ENCODE assay signal across 32 cellular contexts in genomic region chr19:29013988-29014387, GRCh38.
"Had no signal": no experiment of that assay in that cellular context is flagged by ENCODE, and none has a peak within 500 bp of the region (broad histone marks: within the 10 kb centered on the region; RNA-seq: fewer than 3 reads in every experiment).

No MANE protein-coding gene starts in this region.

- H3K27me3 ChIP-seq: body of pancreas, brain microvascular endothelial cell had no signal

- H3K9me3 ChIP-seq: adrenal gland, body of pancreas, breast epithelium had no signal

- ATAC-seq: activated CD8-positive, alpha-beta T cell treated with anti-CD3 and anti-CD28 coated beads for 36 hours; activated naive CD4-positive, alpha-beta T cell treated with anti-CD3 and anti-CD28 coated beads, Interleukin-2, amount 50 U/mL, for 72 hours; activated T-cell treated with anti-CD3 and anti-CD28 coated beads, Interleukin-2, amount 50 U/mL, for 4 hours; activated T-cell treated with anti-CD3 and anti-CD28 coated beads, Interleukin-2, amount 50 U/mL, for 72 hours; activated T-helper 17 cell treated with anti-CD3 and anti-CD28 coated beads, Interleukin-2, amount 50 U/mL, for 72 hours; body of pancreas had no signal

- H3K4me3 ChIP-seq: adrenal gland, body of pancreas, breast epithelium had no signal

- DNase-seq: activated B cell treated with CpG ODN at 0.5 μM for 24 hours; activated CD4-positive, alpha-beta memory T cell treated with anti-CD3 and anti-CD28 coated beads for 36 hours; activated CD4-positive, alpha-beta T cell treated with anti-CD3 and anti-CD28 coated beads for 4 hours; activated CD4-positive, alpha-beta T cell treated with anti-CD3 and anti-CD28 coated beads, Interleukin-2, amount 10 ng/mL, durations not matched to agents 24 days and 14 days; activated CD4-positive, alpha-beta T cell treated with anti-CD3 and anti-CD28 coated beads, Interleukin-2, amount 50 U/mL, for 1 hour; activated CD4-positive, alpha-beta T cell treated with anti-CD3 and anti-CD28 coated beads, Interleukin-2, amount 50 U/mL, for 4 hours; activated CD4-positive, CD25-positive, alpha-beta regulatory T cell treated with anti-CD3 and anti-CD28 coated beads, Interleukin-2, amount 50 U/mL, for 72 hours; activated CD8-positive, alpha-beta memory T cell treated with anti-CD3 and anti-CD28 coated beads, Interleukin-2, amount 50 U/mL, for 4 hours; activated CD8-positive, alpha-beta T cell treated with anti-CD3 and anti-CD28 coated beads for 36 hours; activated effector memory CD4-positive, alpha-beta T cell treated with anti-CD3 and anti-CD28 coated beads, Interleukin-2, amount 50 U/mL, for 16 hours; activated gamma-delta T cell treated with Interleukin-2 at 50 U/mL for 16 hours; activated naive CD4-positive, alpha-beta T cell; activated naive CD4-positive, alpha-beta T cell treated with anti-CD3 and anti-CD28 coated beads for 36 hours; activated naive CD4-positive, alpha-beta T cell treated with anti-CD3 and anti-CD28 coated beads, Interleukin-2, amount 50 U/mL, for 16 hours; activated naive CD8-positive, alpha-beta T cell treated with anti-CD3 and anti-CD28 coated beads for 36 hours; activated T-cell treated with anti-CD3 and anti-CD28 coated beads for 4 hours; activated T-cell treated with anti-CD3 and anti-CD28 coated beads, Interleukin-2, amount 50 U/mL, for 1 hour; activated T-cell treated with anti-CD3 and anti-CD28 coated beads, Interleukin-2, amount 50 U/mL, for 4 hours; activated T-cell treated with anti-CD3 and anti-CD28 coated beads, Interleukin-2, amount 50 U/mL, for 72 hours; adrenal gland; amniotic stem cell; body of pancreas; brain microvascular endothelial cell; caudate nucleus; cerebellar nuclear complex; T-helper 1 cell; T-helper 2 cell; T-helper 9 cell had no signal

- H3K27ac ChIP-seq: adrenal gland, body of pancreas, brain microvascular endothelial cell, breast epithelium, VCaP had no signal

- H3K4me1 ChIP-seq: adrenal gland, body of pancreas, breast epithelium had no signal

- H3K36me3 ChIP-seq: adrenal gland, brain microvascular endothelial cell, breast epithelium had no signal
